ENCODE assay signal across 8 cellular contexts in genomic region chr19:56309511-56310185, GRCh38. TPM values are rescaled to one million over a fixed set of nuclear protein-coding genes. Genes with fewer than 3 reads are reported as not detected.
DNase-seq lines count a peak whose midpoint lies in the region; ATAC-seq lines count a peak whose summit lies in the region.

No MANE protein-coding gene starts in this region.

- intact Hi-C loops in Right ventricle myocardium superior (cut with DNase I) = no loop called here

- ATAC-seq in HG03354 (IDR thresholded peaks at IDR 0.05; ENCODE audit: poor library complexity, severe bottlenecking, unreplicated experiment) = peak; percentile 47
- ATAC-seq in Right ventricle myocardium superior (ENCODE audit: poor library complexity) = no peak
- no peak for ATAC-seq in GM19455 (IDR thresholded peaks at IDR 0.05; ENCODE audit: unreplicated experiment)
- ATAC-seq in GM18502 (IDR thresholded peaks at IDR 0.05; ENCODE audit: poor library complexity, unreplicated experiment) = no peak

- DNase-seq in COR-L47 (lab: John Stamatoyannopoulos, UW) (peak; percentile 65), RPMI8226 (peak; percentile 69), Right ventricle myocardium superior (peak; percentile 70)
- DNase-seq in activated T-helper 9 cell treated with anti-CD3 and anti-CD28 coated beads, Interleukin-2, amount 50 U/mL, for 16 hours (ENCODE audit: low read depth) = peak; percentile 32
- peak; percentile 47 for DNase-seq in stimulated activated CD4-positive, alpha-beta T cell treated with anti-CD3 and anti-CD28 coated beads, Interleukin-12 subunit alpha, Interleukin-12 subunit beta, amount 100 ng/mL, for 4 hours

RNA-seq across cellular contexts. Expression of gene ZSCAN5A, which starts 5.0 kb away (rescaled TPM):
- 16.0 TPM for total RNA-seq in Right ventricle myocardium superior

RNA-seq across cellular contexts. Expression of gene EDDM13, which starts 37.1 kb away (rescaled TPM):
- total RNA-seq in Right ventricle myocardium superior = not detected
